8 cellular contexts compared by ENCODE assay signal in genomic region chr1:39196244-39197215, GRCh38. TPM values are rescaled to one million over a fixed set of nuclear protein-coding genes. Genes with fewer than 3 reads are reported as not detected.
DNase-seq lines count a peak whose midpoint lies in the region; TF ChIP-seq lines count a peak whose summit lies in the region.

No MANE protein-coding gene starts in this region.

- H3K4me3 ChIP-seq in skin epidermis: no peak overlapping the region

- peak overlapping the region; percentile 47 for H3K27ac ChIP-seq in cingulate gyrus (ENCODE audit: low read depth, low read length)
- peak overlapping the region in 18 of 21 experiments; percentile 1 to 91 (median 60) for H3K27ac ChIP-seq in skin epidermis

- TF ChIP-seq CTCF in GM10266 (IDR thresholded peaks at IDR 0.05; ENCODE audit: control insufficient read depth, insufficient read depth, low read depth, missing control alignments): no peak

- DNase-seq in GM10266 (ENCODE audit: extremely low spot score): peak; percentile 33
- peak; percentile 93 for DNase-seq in HT1080 (ENCODE audit: low read depth)
- DNase-seq in UCSD-AML1 (lab: John Stamatoyannopoulos, UW; ENCODE audit: unreplicated experiment): peak; percentile 62
- no peak for DNase-seq in middle frontal gyrus (ENCODE audit: extremely low spot score, low spot score)
- no peak for DNase-seq in germinal center (ENCODE audit: low spot score)
- DNase-seq in NCI-H2081 (lab: John Stamatoyannopoulos, UW): no peak

RNA-seq across cellular contexts. Expression of gene MACF1, which starts 8.0 kb away (rescaled TPM):
- 137 and 148 TPM in 2 replicates for total RNA-seq in HT1080 (2014; rRNA removed; shearing (Covaris generic))
- polyA plus RNA-seq in HT1080 (2015; cell fraction: cytosol; rRNA removed): 54.9 and 63.9 TPM in 2 replicates
- polyA plus RNA-seq in HT1080 (2015; cell fraction: nucleus; rRNA removed): 349 and 380 TPM in 2 replicates

Comparison
In these comparisons a context has a peak if more than half of its experiments do, and no peak if none do; other contexts are left out.
1. DNase-seq: peak in GM10266 (single experiment), HT1080 (single experiment) and UCSD-AML1 (single experiment); none in middle frontal gyrus (single experiment), germinal center (single experiment) and NCI-H2081 (0 of 2).